7 cellular contexts compared by ENCODE assay signal in genomic region chr11:124669193-124669592, GRCh38. TPM values are rescaled to one million over a fixed set of nuclear protein-coding genes. Genes with fewer than 3 reads are reported as not detected.
DNase-seq lines count a peak whose midpoint lies in the region; ATAC-seq and TF ChIP-seq lines count a peak whose summit lies in the region.

No MANE protein-coding gene starts in this region.

- H3K36me3 Mint-ChIP-seq in chondrocyte (ENCODE audit: low read depth) (peaks cover 2% of the 10 kb centered on the region), mesothelial cell of epicardium (no peaks in the 10 kb centered on the region)

- H3K27ac Mint-ChIP-seq in chondrocyte (ENCODE audit: unreplicated experiment): no peak overlapping the region
- no peak overlapping the region for H3K27ac Mint-ChIP-seq in mesothelial cell of epicardium

- peak; percentile 30 for ATAC-seq in GM21528 (IDR thresholded peaks at IDR 0.05; ENCODE audit: low FRiP score, unreplicated experiment)
- ATAC-seq in omental fat pad (ENCODE audit: low FRiP score): no peak

- H3K9me3 Mint-ChIP-seq in chondrocyte (ENCODE audit: low read depth) (no peaks in the 10 kb centered on the region), mesothelial cell of epicardium (no peaks in the 10 kb centered on the region)

- TF ChIP-seq POLR2A in NB4 (IDR thresholded peaks at IDR 0.05; ENCODE audit: extremely low read depth, insufficient read length): no peak

- peak; percentile 27 for TF ChIP-seq CTCF in NB4 (IDR thresholded peaks at IDR 0.05; ENCODE audit: low read depth, low read length)
- peak; percentile 92 for TF ChIP-seq CTCF in chondrocyte (IDR thresholded peaks at IDR 0.05)
- TF ChIP-seq CTCF in mesothelial cell of epicardium (IDR thresholded peaks at IDR 0.05; ENCODE audit: unreplicated experiment): peak; percentile 67
- peak in 1 of 3 donors; percentile 43 for TF ChIP-seq CTCF in omental fat pad (IDR thresholded peaks at IDR 0.05)

- no peak overlapping the region for H3K4me3 Mint-ChIP-seq in chondrocyte (ENCODE audit: unreplicated experiment)
- no peak overlapping the region for H3K4me3 Mint-ChIP-seq in mesothelial cell of epicardium

- H3K4me1 Mint-ChIP-seq in chondrocyte (ENCODE audit: low read depth): peaks cover 10% of the 10 kb centered on the region
- H3K4me1 Mint-ChIP-seq in mesothelial cell of epicardium: peaks cover 12% of the 10 kb centered on the region

- H3K27me3 Mint-ChIP-seq in chondrocyte (ENCODE audit: low read depth) (no peaks in the 10 kb centered on the region), mesothelial cell of epicardium (ENCODE audit: low read depth) (peaks cover 7% of the 10 kb centered on the region)

- DNase-seq in EH (ENCODE audit: low read depth) (peak; percentile 58), NB4 (ENCODE audit: low read depth) (peak; percentile 60), T-helper 1 cell (peak in 4 of 5 donors; percentile 7 to 48 (median 36)), chondrocyte (ENCODE audit: low spot score) (no peak), mesothelial cell of epicardium (ENCODE audit: low spot score in 2 of 2, unreplicated experiment in 2 of 2) (no peak), omental fat pad (ENCODE audit: low spot score) (no peak)

- H3K4me3 ChIP-seq in NB4 (ENCODE audit: low read depth, low read length): no peak overlapping the region

RNA-seq across cellular contexts. Expression of gene SIAE, which starts 4.3 kb away (rescaled TPM):
- total RNA-seq in chondrocyte: 8.3 to 15.2 TPM (median 9.6 TPM) in 3 replicates
- total RNA-seq in mesothelial cell of epicardium: 8.8 to 10.7 TPM (median 8.8 TPM) in 3 replicates
- 10 to 100 TPM; 14.7 to 24.9 (median 20.0) TPM for total RNA-seq in omental fat pad

RNA-seq across cellular contexts. Expression of gene SPA17, which starts 4.5 kb away (rescaled TPM):
- total RNA-seq in chondrocyte (1.7 to 3.6 TPM (median 3.2 TPM) in 3 replicates), mesothelial cell of epicardium (3.8 to 7.7 TPM (median 5.5 TPM) in 3 replicates), omental fat pad (1 to 10 TPM; 2.8 to 4.8 (median 4.3) TPM)

RNA-seq across cellular contexts. Expression of gene TBRG1, which starts 46.5 kb away (rescaled TPM):
- 22.4 to 30.9 TPM (median 30.0 TPM) in 3 replicates for total RNA-seq in chondrocyte
- 30.9 to 37.3 TPM (median 35.2 TPM) in 3 replicates for total RNA-seq in mesothelial cell of epicardium
- 10 to 100 TPM; 28.6 to 40.7 (median 32.3) TPM for total RNA-seq in omental fat pad

RNA-seq across cellular contexts. Expression of gene PANX3, which starts 58.0 kb away (rescaled TPM):
- total RNA-seq in chondrocyte (not detected in 3 replicates), mesothelial cell of epicardium (not detected in 3 replicates), omental fat pad (not detected)

Comparison
In these comparisons a context has a peak if more than half of its experiments do, and no peak if none do; other contexts are left out.
1. DNase-seq: peak in EH (single experiment), NB4 (single experiment) and T-helper 1 cell (4 of 5); none in chondrocyte (single experiment), mesothelial cell of epicardium (0 of 2) and omental fat pad (single experiment).